Comparison of ENCODE assay signal across 31 cellular contexts in genomic region chr14:87001333-87001732, GRCh38.
"Had no signal": no experiment of that assay in that cellular context is flagged by ENCODE, and none has a peak within 500 bp of the region (broad histone marks: within the 10 kb centered on the region; RNA-seq: fewer than 3 reads in every experiment).

No MANE protein-coding gene starts in this region.

- H3K36me3 ChIP-seq: brain microvascular endothelial cell, esophagus muscularis mucosa, gastrocnemius medialis, heart right ventricle, WERI-Rb-1 had no signal

- FAIRE-seq: astrocyte, bronchial epithelial cell, colon had no signal

- H3K27me3 ChIP-seq: brain microvascular endothelial cell, esophagus muscularis mucosa, foreskin keratinocyte, gastrocnemius medialis, heart right ventricle had no signal

- DNase-seq: activated B cell treated with CpG ODN at 0.5 μM for 24 hours; activated CD4-positive, alpha-beta T cell treated with anti-CD3 and anti-CD28 coated beads for 48 hours; activated CD4-positive, alpha-beta T cell treated with anti-CD3 and anti-CD28 coated beads, Interleukin-2, amount 50 U/mL, for 1 hour; activated CD4-positive, alpha-beta T cell treated with anti-CD3 and anti-CD28 coated beads, Interleukin-2, amount 50 U/mL, for 48 hours; activated CD8-positive, alpha-beta memory T cell treated with anti-CD3 and anti-CD28 coated beads for 24 hours; activated CD8-positive, alpha-beta T cell treated with anti-CD3 and anti-CD28 coated beads for 36 hours; activated effector memory CD4-positive, alpha-beta T cell treated with Interleukin-2 at 50 U/mL for 16 hours; activated gamma-delta T cell treated with Interleukin-2 at 50 U/mL for 16 hours; activated naive CD4-positive, alpha-beta T cell treated with anti-CD3 and anti-CD28 coated beads, Interleukin-2, amount 50 U/mL, for 16 hours; activated naive CD4-positive, alpha-beta T cell treated with Interleukin-2 at 50 U/mL for 16 hours; activated T-cell treated with anti-CD3 and anti-CD28 coated beads, Interleukin-2, amount 50 U/mL, for 4 hours; amniotic stem cell; anterior cingulate cortex; brain microvascular endothelial cell; caudate nucleus; cortex of kidney; dermis blood vessel endothelial cell; effector CD4-positive, alpha-beta T cell; effector memory CD8-positive, alpha-beta T cell; erythroblast; foreskin keratinocyte; gastrocnemius medialis; glutamatergic neuron; heart right ventricle; T-helper 17 cell; T1000; WERI-Rb-1 had no signal

- H3K27ac ChIP-seq: brain microvascular endothelial cell, esophagus muscularis mucosa, foreskin keratinocyte, gastrocnemius medialis, heart right ventricle had no signal

- H3K4me3 ChIP-seq: esophagus muscularis mucosa, gastrocnemius medialis, heart right ventricle had no signal

- H3K4me1 ChIP-seq: esophagus muscularis mucosa, foreskin keratinocyte, gastrocnemius medialis had no signal

- H3K9me3 ChIP-seq: esophagus muscularis mucosa, gastrocnemius medialis, heart right ventricle had no signal
